Comparison of ENCODE assay signal across 14 cellular contexts in the genomic region with DNA sequence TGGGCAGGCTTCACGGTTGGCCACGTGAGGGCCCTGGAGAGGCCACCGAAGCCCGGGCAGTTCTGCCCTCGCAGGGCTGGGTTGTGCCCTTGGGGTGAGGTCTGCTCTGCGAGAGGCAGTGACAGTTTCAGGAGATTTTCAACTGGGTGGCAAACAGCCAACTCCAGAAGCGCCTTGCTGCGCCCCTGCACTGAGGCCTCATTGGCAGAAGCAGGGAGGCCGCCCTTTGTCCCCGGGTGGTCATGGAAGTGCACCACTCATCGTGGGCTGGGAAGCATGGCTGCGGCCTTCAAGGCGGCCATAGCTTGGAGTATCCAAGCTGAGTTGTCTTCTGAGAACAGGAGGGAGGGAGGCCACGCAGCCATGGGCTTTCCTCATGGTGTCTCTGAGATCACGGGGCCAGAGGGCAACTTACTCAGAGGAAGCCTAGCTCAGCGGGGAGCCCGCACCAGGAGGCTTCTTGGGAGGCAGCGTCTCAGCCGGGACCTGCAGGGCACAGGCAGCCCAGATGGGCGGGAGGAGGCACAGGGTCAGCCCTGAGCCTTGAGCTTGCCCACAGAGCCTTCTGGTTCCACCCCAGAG. TPM values are rescaled to one million over a fixed set of nuclear protein-coding genes. Genes with fewer than 3 reads are reported as not detected.
DNase-seq lines count a peak whose midpoint lies in the region; ATAC-seq and TF ChIP-seq lines count a peak whose summit lies in the region.
"Had no signal": no experiment of that assay in that cellular context is flagged by ENCODE, and none has a peak within 500 bp of the region (broad histone marks: within the 10 kb centered on the region; RNA-seq: fewer than 3 reads in every experiment).

No MANE protein-coding gene starts in this region.

- intact Hi-C loops in activated CD8-positive, alpha-beta T cell treated with anti-CD3 and anti-CD28 coated beads for 36 hours (cut with micrococcal nuclease) = no loop called here

- H3K36me3 Mint-ChIP-seq in activated CD8-positive, alpha-beta T cell treated with anti-CD3 and anti-CD28 coated beads, Interleukin-2, amount 10 ng/mL, durations not matched to agents 7 days and 5 days (ENCODE audit: low read depth) = peaks cover 40% of the 10 kb centered on the region
- peaks cover 38% of the 10 kb centered on the region for H3K36me3 Mint-ChIP-seq in activated CD8-positive, alpha-beta T cell treated with anti-CD3 and anti-CD28 coated beads for 36 hours (ENCODE audit: low read depth)
- peaks cover 20% of the 10 kb centered on the region for H3K36me3 Mint-ChIP-seq in effector memory CD8-positive, alpha-beta T cell (ENCODE audit: insufficient read depth)
- peaks cover 100% of the 10 kb centered on the region for H3K36me3 Mint-ChIP-seq in stimulated activated effector memory CD8-positive, alpha-beta T cell treated with anti-CD3 and anti-CD28 coated beads, Interleukin-12 subunit alpha, Interleukin-12 subunit beta, amount 100 ng/mL, for 72 hours
- H3K36me3 Mint-ChIP-seq in type B pancreatic cell = peaks cover 5% of the 10 kb centered on the region

- POLR2A ChIA-PET in activated CD8-positive, alpha-beta T cell treated with anti-CD3 and anti-CD28 coated beads, Interleukin-2, amount 10 ng/mL, durations not matched to agents 7 days and 5 days (lab: Charles Lee) = no interaction called here
- POLR2A ChIA-PET in activated CD8-positive, alpha-beta T cell treated with anti-CD3 and anti-CD28 coated beads for 36 hours (lab: Charles Lee) = interaction anchor here (1.1 to 1.4 kb wide), 2 partner anchors 13 to 49 kb away, joined by 3 read pairs; no protein-coding TSS in a partner anchor
- POLR2A ChIA-PET in HEK293T (lab: Yijun Ruan, JAX) = no interaction called here

- TF ChIP-seq CTCF in activated CD8-positive, alpha-beta T cell treated with anti-CD3 and anti-CD28 coated beads for 36 hours (IDR thresholded peaks at IDR 0.05) = no peak
- no peak for TF ChIP-seq CTCF in type B pancreatic cell (conservative IDR thresholded peaks at IDR 0.05)

- no peak for ATAC-seq in activated CD8-positive, alpha-beta T cell treated with anti-CD3 and anti-CD28 coated beads, Interleukin-2, amount 10 ng/mL, durations not matched to agents 7 days and 5 days
- ATAC-seq in activated CD8-positive, alpha-beta T cell treated with anti-CD3 and anti-CD28 coated beads for 36 hours = no peak
- no peak for ATAC-seq in effector memory CD8-positive, alpha-beta T cell (replicated peaks)
- no peak for ATAC-seq in stimulated activated effector memory CD8-positive, alpha-beta T cell treated with anti-CD3 and anti-CD28 coated beads, Interleukin-12 subunit alpha, Interleukin-12 subunit beta, amount 100 ng/mL, for 72 hours

- H3K27ac Mint-ChIP-seq in activated CD8-positive, alpha-beta T cell treated with anti-CD3 and anti-CD28 coated beads, Interleukin-2, amount 10 ng/mL, durations not matched to agents 7 days and 5 days = peak overlapping the region; percentile 49
- no peak overlapping the region for H3K27ac Mint-ChIP-seq in activated CD8-positive, alpha-beta T cell treated with anti-CD3 and anti-CD28 coated beads for 36 hours
- H3K27ac Mint-ChIP-seq in effector memory CD8-positive, alpha-beta T cell = peak overlapping the region; percentile 49 to 75
- H3K27ac Mint-ChIP-seq in stimulated activated effector memory CD8-positive, alpha-beta T cell treated with anti-CD3 and anti-CD28 coated beads, Interleukin-12 subunit alpha, Interleukin-12 subunit beta, amount 100 ng/mL, for 72 hours = peak overlapping the region; percentile 14
- H3K27ac Mint-ChIP-seq in type B pancreatic cell = no peak overlapping the region
- H3K27ac Mint-ChIP-seq: neural progenitor cell had no signal

- CTCF ChIA-PET in activated CD8-positive, alpha-beta T cell treated with anti-CD3 and anti-CD28 coated beads, Interleukin-2, amount 10 ng/mL, durations not matched to agents 7 days and 5 days (lab: Charles Lee) = interaction anchor here (0.6 to 1.3 kb wide), 2 partner anchors 52 to 65 kb away, joined by 3 to 8 read pairs; no protein-coding TSS in a partner anchor
- CTCF ChIA-PET in activated CD8-positive, alpha-beta T cell treated with anti-CD3 and anti-CD28 coated beads for 36 hours (lab: Charles Lee) = interaction anchor here (1.2 to 1.7 kb wide), 2 partner anchors 14 to 37 kb away, joined by 3 to 4 read pairs; partner anchors contain the start of gene PLEKHJ1
- CTCF ChIA-PET in HEK293T (lab: Yijun Ruan, JAX) = interaction anchor here (0.6 kb wide), 1 partner anchor 10 kb away, joined by 3 read pairs; no protein-coding TSS in a partner anchor

- peaks cover 10% of the 10 kb centered on the region for H3K4me1 Mint-ChIP-seq in activated CD8-positive, alpha-beta T cell treated with anti-CD3 and anti-CD28 coated beads, Interleukin-2, amount 10 ng/mL, durations not matched to agents 7 days and 5 days (ENCODE audit: low read depth)
- H3K4me1 Mint-ChIP-seq in activated CD8-positive, alpha-beta T cell treated with anti-CD3 and anti-CD28 coated beads for 36 hours (ENCODE audit: low read depth) = peaks cover 7% of the 10 kb centered on the region
- peaks cover 6 to 7% of the 10 kb centered on the region in 2 donors for H3K4me1 Mint-ChIP-seq in effector memory CD8-positive, alpha-beta T cell (ENCODE audit: low read depth in 2 of 2)
- peaks cover 16% of the 10 kb centered on the region for H3K4me1 Mint-ChIP-seq in stimulated activated effector memory CD8-positive, alpha-beta T cell treated with anti-CD3 and anti-CD28 coated beads, Interleukin-12 subunit alpha, Interleukin-12 subunit beta, amount 100 ng/mL, for 72 hours
- no peaks in the 10 kb centered on the region for H3K4me1 Mint-ChIP-seq in type B pancreatic cell (ENCODE audit: unreplicated experiment)
- H3K4me1 Mint-ChIP-seq: endodermal cell, neural progenitor cell had no signal

- no peaks in the 10 kb centered on the region for H3K9me3 Mint-ChIP-seq in activated CD8-positive, alpha-beta T cell treated with anti-CD3 and anti-CD28 coated beads, Interleukin-2, amount 10 ng/mL, durations not matched to agents 7 days and 5 days (ENCODE audit: insufficient read depth)
- no peaks in the 10 kb centered on the region for H3K9me3 Mint-ChIP-seq in activated CD8-positive, alpha-beta T cell treated with anti-CD3 and anti-CD28 coated beads for 36 hours
- H3K9me3 Mint-ChIP-seq in effector memory CD8-positive, alpha-beta T cell = no peaks in the 10 kb centered on the region
- H3K9me3 Mint-ChIP-seq in stimulated activated effector memory CD8-positive, alpha-beta T cell treated with anti-CD3 and anti-CD28 coated beads, Interleukin-12 subunit alpha, Interleukin-12 subunit beta, amount 100 ng/mL, for 72 hours = no peaks in the 10 kb centered on the region
- no peaks in the 10 kb centered on the region for H3K9me3 Mint-ChIP-seq in type B pancreatic cell
- H3K9me3 Mint-ChIP-seq: endodermal cell, neural progenitor cell had no signal

- no peak for DNase-seq in activated CD8-positive, alpha-beta T cell treated with anti-CD3 and anti-CD28 coated beads, Interleukin-2, amount 10 ng/mL, durations not matched to agents 7 days and 5 days
- no peak for DNase-seq in activated CD8-positive, alpha-beta T cell treated with anti-CD3 and anti-CD28 coated beads for 36 hours
- DNase-seq in effector memory CD8-positive, alpha-beta T cell = no peak
- no peak for DNase-seq in stimulated activated effector memory CD8-positive, alpha-beta T cell treated with anti-CD3 and anti-CD28 coated beads, Interleukin-12 subunit alpha, Interleukin-12 subunit beta, amount 100 ng/mL, for 72 hours (ENCODE audit: low spot score in 2 of 2)
- DNase-seq in type B pancreatic cell (ENCODE audit: extremely low spot score, unreplicated experiment) (no peak), HEK293T (ENCODE audit: extremely low spot score) (no peak)
- DNase-seq: 8988T, COR-L47, endodermal cell, hippocampal formation, KG1, NCI-H524, SHP77 treated with DMSO at 0.1 percent for 48 hours had no signal

- H3K4me3 Mint-ChIP-seq in activated CD8-positive, alpha-beta T cell treated with anti-CD3 and anti-CD28 coated beads, Interleukin-2, amount 10 ng/mL, durations not matched to agents 7 days and 5 days = no peak overlapping the region
- no peak overlapping the region for H3K4me3 Mint-ChIP-seq in activated CD8-positive, alpha-beta T cell treated with anti-CD3 and anti-CD28 coated beads for 36 hours
- no peak overlapping the region for H3K4me3 Mint-ChIP-seq in effector memory CD8-positive, alpha-beta T cell
- H3K4me3 Mint-ChIP-seq in stimulated activated effector memory CD8-positive, alpha-beta T cell treated with anti-CD3 and anti-CD28 coated beads, Interleukin-12 subunit alpha, Interleukin-12 subunit beta, amount 100 ng/mL, for 72 hours = no peak overlapping the region
- no peak overlapping the region for H3K4me3 Mint-ChIP-seq in type B pancreatic cell
- H3K4me3 Mint-ChIP-seq: endodermal cell, neural progenitor cell had no signal

- H3K27me3 Mint-ChIP-seq in activated CD8-positive, alpha-beta T cell treated with anti-CD3 and anti-CD28 coated beads, Interleukin-2, amount 10 ng/mL, durations not matched to agents 7 days and 5 days (ENCODE audit: low read depth) = no peaks in the 10 kb centered on the region
- no peaks in the 10 kb centered on the region for H3K27me3 Mint-ChIP-seq in activated CD8-positive, alpha-beta T cell treated with anti-CD3 and anti-CD28 coated beads for 36 hours
- no peaks in the 10 kb centered on the region for H3K27me3 Mint-ChIP-seq in effector memory CD8-positive, alpha-beta T cell
- no peaks in the 10 kb centered on the region for H3K27me3 Mint-ChIP-seq in type B pancreatic cell

RNA-seq across cellular contexts. Expression of gene PLEKHJ1, which starts 14.8 kb away (rescaled TPM):
- total RNA-seq in activated CD8-positive, alpha-beta T cell treated with anti-CD3 and anti-CD28 coated beads, Interleukin-2, amount 10 ng/mL, durations not matched to agents 7 days and 5 days = 10 to 100 TPM; 78.0 to 79.9 TPM
- 10 to 100 TPM; 65.3 to 72.8 TPM for total RNA-seq in activated CD8-positive, alpha-beta T cell treated with anti-CD3 and anti-CD28 coated beads for 36 hours
- 107 and 131 TPM in 2 replicates for total RNA-seq in type B pancreatic cell (ENCODE audit: low replicate concordance)

RNA-seq across cellular contexts. Expression of gene SF3A2, which starts 15.3 kb away (rescaled TPM):
- total RNA-seq in activated CD8-positive, alpha-beta T cell treated with anti-CD3 and anti-CD28 coated beads, Interleukin-2, amount 10 ng/mL, durations not matched to agents 7 days and 5 days = 100 to 1,000 TPM; 157 to 163 TPM
- 100 to 1,000 TPM; 157 to 163 TPM for total RNA-seq in activated CD8-positive, alpha-beta T cell treated with anti-CD3 and anti-CD28 coated beads for 36 hours
- total RNA-seq in type B pancreatic cell (ENCODE audit: low replicate concordance) = 95.5 and 129 TPM in 2 replicates

RNA-seq across cellular contexts. Expression of gene AMH, which starts 27.8 kb away (rescaled TPM):
- 10 to 100 TPM; 10.3 to 12.1 TPM for total RNA-seq in activated CD8-positive, alpha-beta T cell treated with anti-CD3 and anti-CD28 coated beads, Interleukin-2, amount 10 ng/mL, durations not matched to agents 7 days and 5 days
- 1 to 10 TPM; 4.5 to 6.1 TPM for total RNA-seq in activated CD8-positive, alpha-beta T cell treated with anti-CD3 and anti-CD28 coated beads for 36 hours
- total RNA-seq in type B pancreatic cell (ENCODE audit: low replicate concordance) = 13.8 and 49.5 TPM in 2 replicates

RNA-seq across cellular contexts. Expression of gene JSRP1, which starts 34.9 kb away (rescaled TPM):
- not detected for total RNA-seq in activated CD8-positive, alpha-beta T cell treated with anti-CD3 and anti-CD28 coated beads, Interleukin-2, amount 10 ng/mL, durations not matched to agents 7 days and 5 days
- total RNA-seq in activated CD8-positive, alpha-beta T cell treated with anti-CD3 and anti-CD28 coated beads for 36 hours = 1 to 10 TPM; 1.0 TPM
- total RNA-seq in type B pancreatic cell (ENCODE audit: low replicate concordance) = 0.72 TPM in 1 of 2 replicates, not detected in the other

RNA-seq across cellular contexts. Expression of gene DOT1L, which starts 57.6 kb away (rescaled TPM):
- 10 to 100 TPM; 70.6 to 74.3 TPM for total RNA-seq in activated CD8-positive, alpha-beta T cell treated with anti-CD3 and anti-CD28 coated beads, Interleukin-2, amount 10 ng/mL, durations not matched to agents 7 days and 5 days
- total RNA-seq in activated CD8-positive, alpha-beta T cell treated with anti-CD3 and anti-CD28 coated beads for 36 hours = 10 to 100 TPM; 92.7 to 96.6 TPM
- total RNA-seq in type B pancreatic cell (ENCODE audit: low replicate concordance) = 68.8 and 76.3 TPM in 2 replicates

Comparison
In these comparisons a context has a peak if more than half of its experiments do, and no peak if none do; other contexts are left out.
1. H3K27ac Mint-ChIP-seq: peak in activated CD8-positive, alpha-beta T cell treated with anti-CD3 and anti-CD28 coated beads, Interleukin-2, amount 10 ng/mL, durations not matched to agents 7 days and 5 days (single experiment), effector memory CD8-positive, alpha-beta T cell (2 of 2) and stimulated activated effector memory CD8-positive, alpha-beta T cell treated with anti-CD3 and anti-CD28 coated beads, Interleukin-12 subunit alpha, Interleukin-12 subunit beta, amount 100 ng/mL, for 72 hours (single experiment); none in activated CD8-positive, alpha-beta T cell treated with anti-CD3 and anti-CD28 coated beads for 36 hours (single experiment) and type B pancreatic cell (single experiment).